ENCODE assay signal across 9 cellular contexts in genomic region chr11:67632175-67632981, GRCh38. TPM values are rescaled to one million over a fixed set of nuclear protein-coding genes. Genes with fewer than 3 reads are reported as not detected.
DNase-seq lines count a peak whose midpoint lies in the region; ATAC-seq and TF ChIP-seq lines count a peak whose summit lies in the region.
"Had no signal": no experiment of that assay in that cellular context is flagged by ENCODE, and none has a peak within 500 bp of the region (broad histone marks: within the 10 kb centered on the region; RNA-seq: fewer than 3 reads in every experiment).

No MANE protein-coding gene starts in this region.

- intact Hi-C loops in activated CD8-positive, alpha-beta T cell treated with anti-CD3 and anti-CD28 coated beads for 36 hours (cut with micrococcal nuclease): no loop called here
- intact Hi-C loops in left ventricle myocardium superior (cut with micrococcal nuclease): no loop called here

- no peak for DNase-seq in activated CD8-positive, alpha-beta T cell treated with anti-CD3 and anti-CD28 coated beads, Interleukin-2, amount 10 ng/mL, durations not matched to agents 7 days and 5 days
- no peak for DNase-seq in activated CD8-positive, alpha-beta T cell treated with anti-CD3 and anti-CD28 coated beads for 36 hours
- DNase-seq in left ventricle myocardium superior: peak; percentile 89
- DNase-seq: cortex of kidney, KBM-7 had no signal

- POLR2A ChIA-PET in activated CD8-positive, alpha-beta T cell treated with anti-CD3 and anti-CD28 coated beads, Interleukin-2, amount 10 ng/mL, durations not matched to agents 7 days and 5 days (lab: Charles Lee): interaction anchor here (1.1 to 1.5 kb wide), 3 partner anchors 12 to 19 kb away, joined by 3 to 5 read pairs (median 4); no protein-coding TSS in a partner anchor
- POLR2A ChIA-PET in activated CD8-positive, alpha-beta T cell treated with anti-CD3 and anti-CD28 coated beads for 36 hours (lab: Charles Lee): interaction anchor here (1.1 to 1.2 kb wide), 3 partner anchors 11 to 15 kb away, joined by 3 to 5 read pairs (median 3); no protein-coding TSS in a partner anchor

- peak overlapping the region; percentile 44 for H3K27ac Mint-ChIP-seq in activated CD8-positive, alpha-beta T cell treated with anti-CD3 and anti-CD28 coated beads, Interleukin-2, amount 10 ng/mL, durations not matched to agents 7 days and 5 days
- no peak overlapping the region for H3K27ac Mint-ChIP-seq in activated CD8-positive, alpha-beta T cell treated with anti-CD3 and anti-CD28 coated beads for 36 hours
- no peak overlapping the region for H3K27ac Mint-ChIP-seq in stimulated activated memory B cell treated with anti-CD40 and anti-IgM and Interleukin-4, amounts not matched to agents 10 μg/mL and 1 μg/mL and 100 μg/mL, for 72 hours

- no peak for ATAC-seq in activated CD8-positive, alpha-beta T cell treated with anti-CD3 and anti-CD28 coated beads, Interleukin-2, amount 10 ng/mL, durations not matched to agents 7 days and 5 days
- no peak for ATAC-seq in activated CD8-positive, alpha-beta T cell treated with anti-CD3 and anti-CD28 coated beads for 36 hours
- ATAC-seq in left ventricle myocardium superior (peak; percentile 14), HG03432 (IDR thresholded peaks at IDR 0.05; ENCODE audit: unreplicated experiment) (no peak), GM21723 (IDR thresholded peaks at IDR 0.05; ENCODE audit: unreplicated experiment) (no peak)
- no peak for ATAC-seq in stimulated activated memory B cell treated with anti-CD40 and anti-IgM and Interleukin-4, amounts not matched to agents 10 μg/mL and 1 μg/mL and 100 μg/mL, for 72 hours

- H3K9me3 Mint-ChIP-seq in activated CD8-positive, alpha-beta T cell treated with anti-CD3 and anti-CD28 coated beads, Interleukin-2, amount 10 ng/mL, durations not matched to agents 7 days and 5 days (ENCODE audit: insufficient read depth): no peaks in the 10 kb centered on the region
- H3K9me3 Mint-ChIP-seq in activated CD8-positive, alpha-beta T cell treated with anti-CD3 and anti-CD28 coated beads for 36 hours: no peaks in the 10 kb centered on the region
- H3K9me3 Mint-ChIP-seq in stimulated activated memory B cell treated with anti-CD40 and anti-IgM and Interleukin-4, amounts not matched to agents 10 μg/mL and 1 μg/mL and 100 μg/mL, for 72 hours: no peaks in the 10 kb centered on the region

- peaks cover 32% of the 10 kb centered on the region for H3K4me1 Mint-ChIP-seq in activated CD8-positive, alpha-beta T cell treated with anti-CD3 and anti-CD28 coated beads, Interleukin-2, amount 10 ng/mL, durations not matched to agents 7 days and 5 days (ENCODE audit: low read depth)
- peaks cover 7% of the 10 kb centered on the region for H3K4me1 Mint-ChIP-seq in activated CD8-positive, alpha-beta T cell treated with anti-CD3 and anti-CD28 coated beads for 36 hours (ENCODE audit: low read depth)
- peaks cover 22% of the 10 kb centered on the region for H3K4me1 Mint-ChIP-seq in stimulated activated memory B cell treated with anti-CD40 and anti-IgM and Interleukin-4, amounts not matched to agents 10 μg/mL and 1 μg/mL and 100 μg/mL, for 72 hours

- H3K4me3 Mint-ChIP-seq in activated CD8-positive, alpha-beta T cell treated with anti-CD3 and anti-CD28 coated beads, Interleukin-2, amount 10 ng/mL, durations not matched to agents 7 days and 5 days: no peak overlapping the region
- H3K4me3 Mint-ChIP-seq in activated CD8-positive, alpha-beta T cell treated with anti-CD3 and anti-CD28 coated beads for 36 hours: no peak overlapping the region
- H3K4me3 Mint-ChIP-seq in stimulated activated memory B cell treated with anti-CD40 and anti-IgM and Interleukin-4, amounts not matched to agents 10 μg/mL and 1 μg/mL and 100 μg/mL, for 72 hours: peak overlapping the region; percentile 5

- CTCF ChIA-PET in activated CD8-positive, alpha-beta T cell treated with anti-CD3 and anti-CD28 coated beads, Interleukin-2, amount 10 ng/mL, durations not matched to agents 7 days and 5 days (lab: Charles Lee): interaction anchor here (5.7 to 7.0 kb wide), 2 partner anchors 14 to 17 kb away, joined by 90 to 111 read pairs; partner anchors contain the start of gene ACY3
- CTCF ChIA-PET in activated CD8-positive, alpha-beta T cell treated with anti-CD3 and anti-CD28 coated beads for 36 hours (lab: Charles Lee): interaction anchor here (8.1 to 8.6 kb wide), 2 partner anchors 16 to 17 kb away, joined by 89 to 127 read pairs; partner anchors contain the start of gene ACY3

- no peaks in the 10 kb centered on the region for H3K36me3 Mint-ChIP-seq in activated CD8-positive, alpha-beta T cell treated with anti-CD3 and anti-CD28 coated beads, Interleukin-2, amount 10 ng/mL, durations not matched to agents 7 days and 5 days (ENCODE audit: low read depth)
- no peaks in the 10 kb centered on the region for H3K36me3 Mint-ChIP-seq in activated CD8-positive, alpha-beta T cell treated with anti-CD3 and anti-CD28 coated beads for 36 hours (ENCODE audit: low read depth)
- H3K36me3 Mint-ChIP-seq in stimulated activated memory B cell treated with anti-CD40 and anti-IgM and Interleukin-4, amounts not matched to agents 10 μg/mL and 1 μg/mL and 100 μg/mL, for 72 hours: peaks cover 2% of the 10 kb centered on the region

- H3K27me3 Mint-ChIP-seq in activated CD8-positive, alpha-beta T cell treated with anti-CD3 and anti-CD28 coated beads, Interleukin-2, amount 10 ng/mL, durations not matched to agents 7 days and 5 days (ENCODE audit: low read depth): no peaks in the 10 kb centered on the region
- no peaks in the 10 kb centered on the region for H3K27me3 Mint-ChIP-seq in activated CD8-positive, alpha-beta T cell treated with anti-CD3 and anti-CD28 coated beads for 36 hours
- no peaks in the 10 kb centered on the region for H3K27me3 Mint-ChIP-seq in stimulated activated memory B cell treated with anti-CD40 and anti-IgM and Interleukin-4, amounts not matched to agents 10 μg/mL and 1 μg/mL and 100 μg/mL, for 72 hours

- TF ChIP-seq CTCF in activated CD8-positive, alpha-beta T cell treated with anti-CD3 and anti-CD28 coated beads for 36 hours (IDR thresholded peaks at IDR 0.05): no peak

RNA-seq across cellular contexts. Expression of gene NUDT8, which starts 2.6 kb away (rescaled TPM):
- total RNA-seq in activated CD8-positive, alpha-beta T cell treated with anti-CD3 and anti-CD28 coated beads, Interleukin-2, amount 10 ng/mL, durations not matched to agents 7 days and 5 days: 10 to 100 TPM; 18.6 to 20.1 TPM
- total RNA-seq in activated CD8-positive, alpha-beta T cell treated with anti-CD3 and anti-CD28 coated beads for 36 hours: 10 to 100 TPM; 35.5 to 39.5 TPM
- 106 TPM for total RNA-seq in left ventricle myocardium superior

RNA-seq across cellular contexts. Expression of gene TBX10, which starts 7.2 kb away (rescaled TPM):
- total RNA-seq in activated CD8-positive, alpha-beta T cell treated with anti-CD3 and anti-CD28 coated beads, Interleukin-2, amount 10 ng/mL, durations not matched to agents 7 days and 5 days: not detected
- not detected for total RNA-seq in activated CD8-positive, alpha-beta T cell treated with anti-CD3 and anti-CD28 coated beads for 36 hours
- total RNA-seq in left ventricle myocardium superior: 0.37 TPM
- total RNA-seq: activated CD8-positive, alpha-beta memory T cell treated with anti-CD3 and anti-CD28 coated beads for 36 hours had no signal

RNA-seq across cellular contexts. Expression of gene ACY3, which starts 18.2 kb away (rescaled TPM):
- under 1 TPM; 0.61 to 0.73 TPM for total RNA-seq in activated CD8-positive, alpha-beta T cell treated with anti-CD3 and anti-CD28 coated beads, Interleukin-2, amount 10 ng/mL, durations not matched to agents 7 days and 5 days
- total RNA-seq in activated CD8-positive, alpha-beta T cell treated with anti-CD3 and anti-CD28 coated beads for 36 hours: under 1 TPM; 0.31 to 0.61 TPM
- not detected for total RNA-seq in left ventricle myocardium superior

RNA-seq across cellular contexts. Expression of gene NDUFV1, which starts 25.6 kb away (rescaled TPM):
- 100 to 1,000 TPM; 250 to 258 TPM for total RNA-seq in activated CD8-positive, alpha-beta T cell treated with anti-CD3 and anti-CD28 coated beads, Interleukin-2, amount 10 ng/mL, durations not matched to agents 7 days and 5 days
- 100 to 1,000 TPM; 315 to 317 TPM for total RNA-seq in activated CD8-positive, alpha-beta T cell treated with anti-CD3 and anti-CD28 coated beads for 36 hours
- total RNA-seq in left ventricle myocardium superior: 768 TPM

RNA-seq across cellular contexts. Expression of gene ALDH3B2, which starts 42.0 kb away (rescaled TPM):
- not detected for total RNA-seq in activated CD8-positive, alpha-beta T cell treated with anti-CD3 and anti-CD28 coated beads, Interleukin-2, amount 10 ng/mL, durations not matched to agents 7 days and 5 days
- not detected for total RNA-seq in activated CD8-positive, alpha-beta T cell treated with anti-CD3 and anti-CD28 coated beads for 36 hours
- not detected for total RNA-seq in left ventricle myocardium superior
- total RNA-seq: activated CD8-positive, alpha-beta memory T cell treated with anti-CD3 and anti-CD28 coated beads for 36 hours had no signal
